18 cellular contexts compared by ENCODE assay signal in genomic region chr20:49386848-49387605, GRCh38.
A peak's percentile ranks its signal among the peaks of the same experiment; 100 is the strongest.
DNase-seq lines count a peak whose midpoint lies in the region; ATAC-seq and TF ChIP-seq lines count a peak whose summit lies in the region.
"Had no signal": no experiment of that assay in that cellular context is flagged by ENCODE, and none has a peak within 500 bp of the region (broad histone marks: within the 10 kb centered on the region; RNA-seq: fewer than 3 reads in every experiment).

No MANE protein-coding gene starts in this region.

- H3K27me3 ChIP-seq in transverse colon, result no peaks in the 10 kb centered on the region
- H3K27me3 ChIP-seq in suprapubic skin, result no peaks in the 10 kb centered on the region
- H3K27me3 ChIP-seq in tibial artery, result no peaks in the 10 kb centered on the region
- H3K27me3 ChIP-seq: SJSA1 had no signal

- TF ChIP-seq EP300 in transverse colon (IDR thresholded peaks at IDR 0.05; ENCODE audit: low read depth) (no peak), suprapubic skin (IDR thresholded peaks at IDR 0.05) (no peak)

- H3K4me1 Mint-ChIP-seq in activated naive CD8-positive, alpha-beta T cell treated with anti-CD3 and anti-CD28 coated beads, Interleukin-2, amount 50 U/mL, for 24 hours, result peaks cover 2% of the 10 kb centered on the region

- H3K4me3 ChIP-seq in fibroblast of pulmonary artery (replicated peaks; ENCODE audit: low read depth, low read length) (no peak overlapping the region), transverse colon (no peak overlapping the region), suprapubic skin (no peak overlapping the region), tibial artery (no peak overlapping the region)
- H3K4me3 ChIP-seq: SJSA1 had no signal

- H3K9me3 Mint-ChIP-seq in activated naive CD8-positive, alpha-beta T cell treated with anti-CD3 and anti-CD28 coated beads, Interleukin-2, amount 50 U/mL, for 24 hours, result no peaks in the 10 kb centered on the region
- H3K9me3 Mint-ChIP-seq: naive thymus-derived CD8-positive, alpha-beta T cell had no signal

- peaks cover 50% of the 10 kb centered on the region for H3K27me3 Mint-ChIP-seq in activated naive CD8-positive, alpha-beta T cell treated with anti-CD3 and anti-CD28 coated beads, Interleukin-2, amount 50 U/mL, for 24 hours

- peak overlapping the region; percentile 20 to 74 (median 50) for H3K27ac ChIP-seq in transverse colon
- H3K27ac ChIP-seq in suprapubic skin, result no peak overlapping the region
- H3K27ac ChIP-seq in tibial artery, result peak overlapping the region in 1 of 2 donors; percentile 13
- H3K27ac ChIP-seq: 22Rv1, SJSA1, VCaP had no signal

- H3K27ac Mint-ChIP-seq in activated naive CD8-positive, alpha-beta T cell treated with anti-CD3 and anti-CD28 coated beads, Interleukin-2, amount 50 U/mL, for 24 hours, result no peak overlapping the region
- H3K27ac Mint-ChIP-seq: CD4-positive, CD25-positive, alpha-beta regulatory T cell; naive thymus-derived CD8-positive, alpha-beta T cell had no signal

- in situ Hi-C loops in transverse colon (cut with MboI; ENCODE audit: low pct_ligation_motif_present in 1 of 4, low pct_unique_long_range_greater_than_20kb in 1 of 4, low sequenced_read_pairs in 3 of 4), result loop anchor here in 1 of 4 donors (10.0 kb wide), 1 partner anchor 98 kb away; the partner anchor contains the start of gene KCNB1

- H3K36me3 ChIP-seq in transverse colon, result no peaks in the 10 kb centered on the region
- H3K36me3 ChIP-seq in suprapubic skin, result no peaks in the 10 kb centered on the region
- H3K36me3 ChIP-seq in tibial artery, result no peaks in the 10 kb centered on the region
- H3K36me3 ChIP-seq: SJSA1 had no signal

- DNase-seq in DMS 273 (lab: John Stamatoyannopoulos, UW; ENCODE audit: unreplicated experiment), result peak; percentile 58
- no peak for DNase-seq in DMS 273 treated with DMSO at 0.1 percent for 48 hours (lab: John Stamatoyannopoulos, UW)
- peak; percentile 85 for DNase-seq in NCI-H345 treated with DMSO at 0.1 percent for 48 hours (lab: John Stamatoyannopoulos, UW; ENCODE audit: unreplicated experiment)
- DNase-seq in fibroblast of pulmonary artery (ENCODE audit: low read depth), result peak; percentile 14
- no peak for DNase-seq in transverse colon
- no peak for DNase-seq in suprapubic skin (ENCODE audit: low spot score in 2 of 2)
- DNase-seq in activated naive CD8-positive, alpha-beta T cell treated with anti-CD3 and anti-CD28 coated beads, Interleukin-2, amount 50 U/mL, for 24 hours, result no peak
- DNase-seq in tibial artery, result no peak
- DNase-seq: activated naive CD4-positive, alpha-beta T cell; CD4-positive, CD25-positive, alpha-beta regulatory T cell; effector CD4-positive, alpha-beta T cell; KG1; naive thymus-derived CD8-positive, alpha-beta T cell; NCI-H524 had no signal

- no peaks in the 10 kb centered on the region for H3K36me3 Mint-ChIP-seq in activated naive CD8-positive, alpha-beta T cell treated with anti-CD3 and anti-CD28 coated beads, Interleukin-2, amount 50 U/mL, for 24 hours (ENCODE audit: low read depth)
- H3K36me3 Mint-ChIP-seq: brain; naive thymus-derived CD8-positive, alpha-beta T cell had no signal

- TF ChIP-seq POLR2A in transverse colon (IDR thresholded peaks at IDR 0.05) (no peak), suprapubic skin (IDR thresholded peaks at IDR 0.05) (no peak)

- no peak for TF ChIP-seq CTCF in fibroblast of pulmonary artery (IDR thresholded peaks at IDR 0.05; ENCODE audit: low read length, missing control alignments)
- TF ChIP-seq CTCF in transverse colon (IDR thresholded peaks at IDR 0.05), result no peak
- no peak for TF ChIP-seq CTCF in suprapubic skin (IDR thresholded peaks at IDR 0.05)
- no peak for TF ChIP-seq CTCF in tibial artery (IDR thresholded peaks at IDR 0.05)

- WGBS in transverse colon (ENCODE audit: low coverage in 1 of 2), 2 donors, result 29 to 37% methylated on average over 1 to 6 of the region's 6 CpGs
- 60% methylated on average over 6 of the region's 6 CpGs for WGBS in suprapubic skin

- H3K9me3 ChIP-seq in transverse colon (no peaks in the 10 kb centered on the region), suprapubic skin (no peaks in the 10 kb centered on the region), tibial artery (no peaks in the 10 kb centered on the region)
- H3K9me3 ChIP-seq: SJSA1 had no signal

- ATAC-seq in activated naive CD8-positive, alpha-beta T cell treated with anti-CD3 and anti-CD28 coated beads, Interleukin-2, amount 50 U/mL, for 24 hours, result no peak
- ATAC-seq: naive thymus-derived CD8-positive, alpha-beta T cell had no signal

- H3K4me3 Mint-ChIP-seq in activated naive CD8-positive, alpha-beta T cell treated with anti-CD3 and anti-CD28 coated beads, Interleukin-2, amount 50 U/mL, for 24 hours, result no peak overlapping the region
- H3K4me3 Mint-ChIP-seq: brain; CD4-positive, CD25-positive, alpha-beta regulatory T cell; naive thymus-derived CD8-positive, alpha-beta T cell had no signal

- intact Hi-C loops in transverse colon (cut with DNase I; ENCODE audit: low total_unique reads), result no loop called here
- intact Hi-C loops in tibial artery (cut with DNase I; ENCODE audit: low total_unique reads), result no loop called here

- H3K4me1 ChIP-seq in transverse colon (peaks cover 0 to 17% (median 5%) of the 10 kb centered on the region in 4 donors), suprapubic skin (peaks cover 7% of the 10 kb centered on the region), tibial artery (peaks cover 0 to 31% (median 8%) of the 10 kb centered on the region in 4 donors)
- H3K4me1 ChIP-seq: SJSA1 had no signal

Comparison
In these comparisons a context has a peak if more than half of its experiments do, and no peak if none do; other contexts are left out.
1. DNase-seq: peak in DMS 273 (single experiment), NCI-H345 treated with DMSO at 0.1 percent for 48 hours (single experiment) and fibroblast of pulmonary artery (single experiment); none in DMS 273 treated with DMSO at 0.1 percent for 48 hours (single experiment), transverse colon (single experiment), suprapubic skin (0 of 2), activated naive CD8-positive, alpha-beta T cell treated with anti-CD3 and anti-CD28 coated beads, Interleukin-2, amount 50 U/mL, for 24 hours (single experiment) and tibial artery (0 of 2).